In genomic region chr21:33664135-33664534, GRCh38 we compare ENCODE assay signal across 1 cellular context.
TF ChIP-seq lines count a peak whose summit lies in the region.

No MANE protein-coding gene starts in this region.

TF ChIP-seq in H1, 55 proteins besides CTCF, POLR2A, EP300 and RAD21:
- TF ChIP-seq CREB1 (IDR thresholded peaks at IDR 0.05) (no peak), TAF1 (IDR thresholded peaks at IDR 0.05; ENCODE audit: low read depth, low read length) (no peak), TBP (IDR thresholded peaks at IDR 0.05; ENCODE audit: low read depth, low read length) (no peak), YY1 (IDR thresholded peaks at IDR 0.05; ENCODE audit: low read depth, low read length) (no peak), HDAC6 (IDR thresholded peaks at IDR 0.05; ENCODE audit: low read depth, low read length) (no peak), GABPA (IDR thresholded peaks at IDR 0.05; ENCODE audit: borderline replicate concordance, insufficient read depth, low read length) (no peak), SRF (IDR thresholded peaks at IDR 0.05; ENCODE audit: low read depth, low read length) (no peak), FOSL1 (IDR thresholded peaks at IDR 0.05; ENCODE audit: insufficient read depth, low read depth, low read length) (no peak), POU5F1 (IDR thresholded peaks at IDR 0.05; ENCODE audit: low read depth, low read length) (no peak), CHD7 (IDR thresholded peaks at IDR 0.05; ENCODE audit: insufficient replicate concordance, low read length) (no peak), KDM4A (IDR thresholded peaks at IDR 0.05; ENCODE audit: low read depth, low read length, severe bottlenecking) (no peak), SIX5 (IDR thresholded peaks at IDR 0.05; ENCODE audit: low read depth, low read length) (no peak), CTBP2 (IDR thresholded peaks at IDR 0.05; ENCODE audit: borderline replicate concordance, insufficient read depth, insufficient read length, low read length) (no peak), NRF1 (IDR thresholded peaks at IDR 0.05; ENCODE audit: low read depth, low read length) (no peak), POLR2AphosphoS5 (IDR thresholded peaks at IDR 0.05; ENCODE audit: low read depth, low read length) (no peak), E2F6 (IDR thresholded peaks at IDR 0.05) (no peak), PHF8 (conservative IDR thresholded peaks at IDR 0.05; ENCODE audit: low read depth, low read length) (no peak)
